1 cellular context compared by ENCODE assay signal in genomic region chr9:130526854-130527650, GRCh38.
TF ChIP-seq lines count a peak whose summit lies in the region.

No MANE protein-coding gene starts in this region.

TF ChIP-seq in HepG2, 621 proteins besides CTCF, POLR2A, EP300 and RAD21 (continued from another document and continues in another):
- no peak for TF ChIP-seq SOX6 (IDR thresholded peaks at IDR 0.05)
- TF ChIP-seq SOX6 (CRISPR knock-in tag; IDR thresholded peaks at IDR 0.05), result peak; percentile 86
- peak; percentile 82; the same call in 1 of the 2 replicates for TF ChIP-seq ZBTB7A (CRISPR knock-in tag; IDR thresholded peaks at IDR 0.05)
- peak; percentile 90 for TF ChIP-seq ZHX1 (CRISPR knock-in tag; IDR thresholded peaks at IDR 0.05; ENCODE audit: low read depth)
- no peak for TF ChIP-seq ZNF329 (CRISPR knock-in tag; IDR thresholded peaks at IDR 0.05; ENCODE audit: low read depth)
- TF ChIP-seq ZNF121 (CRISPR knock-in tag; IDR thresholded peaks at IDR 0.05), result 0 out of 2 replicates have a peak, but pooled peaks have one; percentile 16
- 0 out of 2 replicates have a peak, but pooled peaks have one; percentile 22 for TF ChIP-seq PRDM10 (CRISPR knock-in tag; IDR thresholded peaks at IDR 0.05; ENCODE audit: low read depth)
- TF ChIP-seq MED13 (CRISPR knock-in tag; IDR thresholded peaks at IDR 0.05), result peak; percentile 58
- TF ChIP-seq ZBTB37 (CRISPR knock-in tag; IDR thresholded peaks at IDR 0.05), result 0 out of 2 replicates have a peak, but pooled peaks have one; percentile 53
- peak; percentile 53; the same call in 1 of the 2 replicates for TF ChIP-seq POGZ (CRISPR knock-in tag; IDR thresholded peaks at IDR 0.05)
- TF ChIP-seq BCL6 (CRISPR knock-in tag; IDR thresholded peaks at IDR 0.05), result peak; percentile 43
- TF ChIP-seq MYC (CRISPR knock-in tag; IDR thresholded peaks at IDR 0.05; ENCODE audit: borderline replicate concordance), result peak; percentile 58; the same call in 1 of the 2 replicates
- TF ChIP-seq ZNF318 (CRISPR knock-in tag; IDR thresholded peaks at IDR 0.05), result 0 out of 2 replicates have a peak, but pooled peaks have one; percentile 38
- no peak for TF ChIP-seq BHLHE40 (IDR thresholded peaks at IDR 0.05; ENCODE audit: low read length)
- TF ChIP-seq FOXC1 (CRISPR knock-in tag; IDR thresholded peaks at IDR 0.05; ENCODE audit: borderline replicate concordance), result peak; percentile 86
- no peak for TF ChIP-seq ZNF562 (CRISPR knock-in tag; IDR thresholded peaks at IDR 0.05; ENCODE audit: borderline replicate concordance)
- TF ChIP-seq YEATS4 (CRISPR knock-in tag; IDR thresholded peaks at IDR 0.05; ENCODE audit: borderline replicate concordance), result peak; percentile 82
- TF ChIP-seq ZBTB21 (CRISPR knock-in tag; IDR thresholded peaks at IDR 0.05), result 0 out of 2 replicates have a peak, but pooled peaks have one; percentile 29
- 0 out of 2 replicates have a peak, but pooled peaks have one; percentile 25 for TF ChIP-seq RBAK (CRISPR knock-in tag; IDR thresholded peaks at IDR 0.05)
- TF ChIP-seq MED8 (CRISPR knock-in tag; IDR thresholded peaks at IDR 0.05; ENCODE audit: insufficient replicate concordance), result peak; percentile 59
- TF ChIP-seq ZFP90 (CRISPR knock-in tag; IDR thresholded peaks at IDR 0.05; ENCODE audit: borderline replicate concordance), result peak; percentile 86
- TF ChIP-seq ZNF761 (CRISPR knock-in tag; conservative IDR thresholded peaks at IDR 0.05), result peak; percentile 92; the same call in 1 of the 2 replicates
- TF ChIP-seq TAF15 (IDR thresholded peaks at IDR 0.05; ENCODE audit: low read depth, low read length, poor library complexity, severe bottlenecking), result no peak
- TF ChIP-seq ZNF691 (CRISPR knock-in tag; IDR thresholded peaks at IDR 0.05; ENCODE audit: borderline replicate concordance, low read depth), result peak; percentile 25; the same call in 1 of the 2 replicates
- no peak for TF ChIP-seq ZNF496 (CRISPR knock-in tag; IDR thresholded peaks at IDR 0.05; ENCODE audit: insufficient replicate concordance)
- TF ChIP-seq NR2F6 (IDR thresholded peaks at IDR 0.05), result peak; percentile 99
- peak; percentile 97 for TF ChIP-seq NR2F6 (CRISPR knock-in tag; IDR thresholded peaks at IDR 0.05)
- TF ChIP-seq CHCHD3 (CRISPR knock-in tag; IDR thresholded peaks at IDR 0.05), result no peak
- TF ChIP-seq KMT2A (CRISPR knock-in tag; IDR thresholded peaks at IDR 0.05), result peak; percentile 45
- no peak for TF ChIP-seq SIX4 (CRISPR knock-in tag; IDR thresholded peaks at IDR 0.05)
- TF ChIP-seq SALL2 (CRISPR knock-in tag; IDR thresholded peaks at IDR 0.05), result peak; percentile 47; the same call in 1 of the 2 replicates
- TF ChIP-seq POGK (CRISPR knock-in tag; conservative IDR thresholded peaks at IDR 0.05), result peak; percentile 52; the same call in 1 of the 2 replicates
- peak; percentile 51 to 73; a peak in 1 of 4 replicates for TF ChIP-seq KLF16 (CRISPR knock-in tag; IDR thresholded peaks at IDR 0.05)
- TF ChIP-seq TARDBP (CRISPR knock-in tag; IDR thresholded peaks at IDR 0.05), result 0 out of 2 replicates have a peak, but pooled peaks have one; percentile 45
- TF ChIP-seq TBX3 (IDR thresholded peaks at IDR 0.05; ENCODE audit: borderline replicate concordance), result no peak
- no peak for TF ChIP-seq POLR2AphosphoS2 (IDR thresholded peaks at IDR 0.05; ENCODE audit: low read depth, low read length)
- TF ChIP-seq ZBTB10 (CRISPR knock-in tag; IDR thresholded peaks at IDR 0.05; ENCODE audit: borderline replicate concordance), result peak; percentile 80
